In the genomic region with DNA sequence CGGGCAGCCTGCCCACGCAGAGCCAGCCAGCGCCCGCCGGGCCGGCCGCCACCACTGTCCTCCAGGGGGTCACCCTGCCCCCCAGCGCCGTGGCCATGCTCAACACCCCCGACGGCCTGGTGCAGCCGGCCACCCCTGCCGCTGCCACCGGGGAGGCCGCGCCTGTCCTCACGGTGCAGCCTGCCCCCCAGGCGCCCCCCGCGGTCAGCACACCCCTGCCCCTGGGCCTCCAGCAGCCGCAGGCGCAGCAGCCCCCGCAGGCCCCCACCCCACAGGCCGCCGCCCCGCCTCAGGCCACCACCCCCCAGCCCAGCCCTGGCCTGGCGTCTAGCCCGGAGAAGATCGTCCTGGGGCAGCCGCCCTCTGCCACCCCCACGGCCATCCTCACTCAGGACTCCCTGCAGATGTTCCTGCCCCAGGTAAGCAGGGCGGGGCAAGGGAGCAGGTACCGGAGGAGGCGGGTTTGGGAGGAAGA, we compare ENCODE assay signal across 3 cellular contexts.
TF ChIP-seq lines count a peak whose summit lies in the region.

No MANE protein-coding gene starts in this region.

TF ChIP-seq in SK-N-SH, 30 proteins besides CTCF, POLR2A, EP300 and RAD21:
- TF ChIP-seq RFX5 (IDR thresholded peaks at IDR 0.05; ENCODE audit: low read length) (no peak), MXI1 (IDR thresholded peaks at IDR 0.05; ENCODE audit: low read depth, low read length) (no peak), USF2 (IDR thresholded peaks at IDR 0.05; ENCODE audit: borderline replicate concordance, low read depth, low read length) (no peak), RCOR1 (IDR thresholded peaks at IDR 0.05; ENCODE audit: low read length) (no peak), NRF1 (IDR thresholded peaks at IDR 0.05; ENCODE audit: low read depth, low read length) (no peak), YY1 (IDR thresholded peaks at IDR 0.05; ENCODE audit: low read depth) (no peak), FOSL2 (IDR thresholded peaks at IDR 0.05; ENCODE audit: borderline replicate concordance, low read depth) (no peak), MEF2A (IDR thresholded peaks at IDR 0.05; ENCODE audit: borderline replicate concordance, low read depth) (no peak), NFIC (IDR thresholded peaks at IDR 0.05; ENCODE audit: borderline replicate concordance) (no peak), JUND (IDR thresholded peaks at IDR 0.05) (no peak), SMC3 (IDR thresholded peaks at IDR 0.05; ENCODE audit: low read depth, low read length) (no peak), PBX3 (IDR thresholded peaks at IDR 0.05) (no peak), TEAD4 (IDR thresholded peaks at IDR 0.05; ENCODE audit: borderline replicate concordance, insufficient read depth) (no peak)
- TF ChIP-seq, protein P1, sequence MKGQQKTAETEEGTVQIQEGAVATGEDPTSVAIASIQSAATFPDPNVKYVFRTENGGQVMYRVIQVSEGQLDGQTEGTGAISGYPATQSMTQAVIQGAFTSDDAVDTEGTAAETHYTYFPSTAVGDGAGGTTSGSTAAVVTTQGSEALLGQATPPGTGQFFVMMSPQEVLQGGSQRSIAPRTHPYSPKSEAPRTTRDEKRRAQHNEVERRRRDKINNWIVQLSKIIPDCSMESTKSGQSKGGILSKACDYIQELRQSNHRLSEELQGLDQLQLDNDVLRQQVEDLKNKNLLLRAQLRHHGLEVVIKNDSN (IDR thresholded peaks at IDR 0.05; ENCODE audit: borderline replicate concordance, low read depth): no peak
TF ChIP-seq in SK-N-SH: peak in this region for 0.

TF ChIP-seq in SK-N-SH treated with all-trans-retinoic acid at 6 μM for 48 hours, 23 proteins besides CTCF, POLR2A, EP300 and RAD21 (continued from another document):
- TF ChIP-seq CSDC2 (CRISPR knock-in tag; IDR thresholded peaks at IDR 0.05): no peak
- TF ChIP-seq ZFP30 (CRISPR knock-in tag; IDR thresholded peaks at IDR 0.05): no peak
- no peak for TF ChIP-seq GLIS3 (CRISPR knock-in tag; IDR thresholded peaks at IDR 0.05)
- TF ChIP-seq ZNF8 (CRISPR knock-in tag; IDR thresholded peaks at IDR 0.05): no peak
- TF ChIP-seq, protein P2, sequence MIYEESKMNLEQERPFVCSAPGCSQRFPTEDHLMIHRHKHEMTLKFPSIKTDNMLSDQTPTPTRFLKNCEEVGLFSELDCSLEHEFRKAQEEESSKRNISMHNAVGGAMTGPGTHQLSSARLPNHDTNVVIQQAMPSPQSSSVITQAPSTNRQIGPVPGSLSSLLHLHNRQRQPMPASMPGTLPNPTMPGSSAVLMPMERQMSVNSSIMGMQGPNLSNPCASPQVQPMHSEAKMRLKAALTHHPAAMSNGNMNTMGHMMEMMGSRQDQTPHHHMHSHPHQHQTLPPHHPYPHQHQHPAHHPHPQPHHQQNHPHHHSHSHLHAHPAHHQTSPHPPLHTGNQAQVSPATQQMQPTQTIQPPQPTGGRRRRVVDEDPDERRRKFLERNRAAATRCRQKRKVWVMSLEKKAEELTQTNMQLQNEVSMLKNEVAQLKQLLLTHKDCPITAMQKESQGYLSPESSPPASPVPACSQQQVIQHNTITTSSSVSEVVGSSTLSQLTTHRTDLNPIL (CRISPR knock-in tag; IDR thresholded peaks at IDR 0.05; ENCODE audit: low read depth): no peak
- no peak for TF ChIP-seq ZNF565 (CRISPR knock-in tag; conservative IDR thresholded peaks at IDR 0.05; ENCODE audit: low read depth)
- no peak for TF ChIP-seq RARB (CRISPR knock-in tag; IDR thresholded peaks at IDR 0.05)
- TF ChIP-seq TCF4 (CRISPR knock-in tag; IDR thresholded peaks at IDR 0.05; ENCODE audit: borderline replicate concordance): no peak
- TF ChIP-seq ZFP3 (CRISPR knock-in tag; IDR thresholded peaks at IDR 0.05): no peak
- no peak for TF ChIP-seq ZNF70 (CRISPR knock-in tag; IDR thresholded peaks at IDR 0.05)
- TF ChIP-seq BACH2 (CRISPR knock-in tag; IDR thresholded peaks at IDR 0.05; ENCODE audit: borderline replicate concordance): no peak
- TF ChIP-seq PATZ1 (CRISPR knock-in tag; IDR thresholded peaks at IDR 0.05; ENCODE audit: borderline replicate concordance): no peak
- TF ChIP-seq POU6F1 (CRISPR knock-in tag; IDR thresholded peaks at IDR 0.05; ENCODE audit: borderline replicate concordance, low read depth): no peak
- TF ChIP-seq TSHZ2 (CRISPR knock-in tag; IDR thresholded peaks at IDR 0.05): no peak
- no peak for TF ChIP-seq TOX (CRISPR knock-in tag; IDR thresholded peaks at IDR 0.05; ENCODE audit: borderline replicate concordance)
- no peak for TF ChIP-seq OSR1 (CRISPR knock-in tag; IDR thresholded peaks at IDR 0.05)

TF ChIP-seq in IMR-90, 13 proteins besides CTCF, POLR2A, EP300 and RAD21:
- TF ChIP-seq MAFK (IDR thresholded peaks at IDR 0.05; ENCODE audit: low read depth, low read length) (no peak), BHLHE40 (IDR thresholded peaks at IDR 0.05; ENCODE audit: low read depth, low read length) (no peak), FOS (IDR thresholded peaks at IDR 0.05; ENCODE audit: low read depth, low read length) (no peak)
